Comparison of ENCODE assay signal across 24 cellular contexts in genomic region chr11:123047947-123048293, GRCh38.
"Had no signal": no experiment of that assay in that cellular context is flagged by ENCODE, and none has a peak within 500 bp of the region (broad histone marks: within the 10 kb centered on the region; RNA-seq: fewer than 3 reads in every experiment).

No MANE protein-coding gene starts in this region.

- H3K4me3 ChIP-seq: colonic mucosa, coronary artery, dorsolateral prefrontal cortex, esophagus muscularis mucosa, esophagus squamous epithelium, gastrocnemius medialis, gastroesophageal sphincter, heart left ventricle, heart right ventricle had no signal

- ATAC-seq: effector memory CD8-positive, alpha-beta T cell; gastrocnemius medialis; gastroesophageal sphincter had no signal

- H3K27ac ChIP-seq: colonic mucosa, coronary artery, dorsolateral prefrontal cortex, epithelial cell of prostate, esophagus muscularis mucosa, esophagus squamous epithelium, foreskin keratinocyte, gastrocnemius medialis, gastroesophageal sphincter, heart left ventricle had no signal

- H3K4me1 ChIP-seq: colonic mucosa, esophagus muscularis mucosa, esophagus squamous epithelium, foreskin keratinocyte, gastrocnemius medialis, gastroesophageal sphincter had no signal

- H3K36me3 ChIP-seq: colonic mucosa, gastrocnemius medialis had no signal

- H3K4me1 Mint-ChIP-seq: endodermal cell had no signal

- H3K27ac Mint-ChIP-seq: dendritic cell treated with granulocyte-macrophage colony-stimulating factor and Interleukin-4, amounts not matched to agents 40 ng/mL and 50 ng/mL, for 4 days; effector memory CD8-positive, alpha-beta T cell; endodermal cell had no signal

- H3K27me3 ChIP-seq: colonic mucosa, dorsolateral prefrontal cortex, esophagus muscularis mucosa, esophagus squamous epithelium, foreskin keratinocyte, gastrocnemius medialis, gastroesophageal sphincter, heart left ventricle, heart right ventricle had no signal

- H3K4me3 Mint-ChIP-seq: dendritic cell treated with granulocyte-macrophage colony-stimulating factor and Interleukin-4, amounts not matched to agents 40 ng/mL and 50 ng/mL, for 4 days; effector memory CD8-positive, alpha-beta T cell; endodermal cell had no signal

- H3K27me3 Mint-ChIP-seq: dendritic cell treated with granulocyte-macrophage colony-stimulating factor and Interleukin-4, amounts not matched to agents 40 ng/mL and 50 ng/mL, for 4 days; effector memory CD8-positive, alpha-beta T cell had no signal

- H3K9me3 ChIP-seq: colonic mucosa, esophagus muscularis mucosa, esophagus squamous epithelium, gastrocnemius medialis, gastroesophageal sphincter, heart left ventricle, heart right ventricle had no signal

- H3K9me3 Mint-ChIP-seq: dendritic cell treated with granulocyte-macrophage colony-stimulating factor and Interleukin-4, amounts not matched to agents 40 ng/mL and 50 ng/mL, for 4 days; effector memory CD8-positive, alpha-beta T cell; endodermal cell had no signal

- DNase-seq: colonic mucosa; cortex of kidney; dermis blood vessel endothelial cell; dorsolateral prefrontal cortex; effector CD4-positive, alpha-beta T cell; effector CD8-positive, alpha-beta T cell; effector memory CD4-positive, alpha-beta T cell; effector memory CD8-positive, alpha-beta T cell; endodermal cell; erythroblast; esophagus squamous epithelium; foreskin fibroblast; foreskin keratinocyte; foreskin melanocyte; gastrocnemius medialis; glutamatergic neuron; head of caudate nucleus; heart left ventricle; heart right ventricle had no signal
